In the genomic region with DNA sequence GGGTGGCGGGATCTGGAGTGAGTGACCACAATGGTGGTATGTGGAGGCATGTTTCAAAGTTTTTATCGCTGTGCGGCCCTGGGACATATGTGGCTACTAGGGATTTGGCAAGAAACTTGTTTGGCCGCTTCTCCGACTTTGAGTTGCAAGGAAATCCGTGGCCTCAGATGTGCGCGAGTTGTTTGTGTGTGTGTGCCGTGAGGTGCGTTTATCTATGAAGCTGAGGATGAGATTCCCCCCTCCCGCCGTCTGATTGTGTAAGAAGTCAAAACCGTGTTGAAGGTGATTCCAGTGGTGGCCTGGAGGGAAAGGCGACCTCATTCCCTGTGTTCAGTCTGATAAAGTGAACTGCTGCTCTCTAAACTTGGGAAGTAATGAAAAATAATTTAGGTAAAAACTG, we compare ENCODE assay signal across 8 cellular contexts. TPM values are rescaled to one million over a fixed set of nuclear protein-coding genes. Genes with fewer than 3 reads are reported as not detected.
A peak's percentile ranks its signal among the peaks of the same experiment; 100 is the strongest.
DNase-seq lines count a peak whose midpoint lies in the region; ATAC-seq and TF ChIP-seq lines count a peak whose summit lies in the region.

No MANE protein-coding gene starts in this region.

- DNase-seq in Daoy (ENCODE audit: low read depth) (peak; percentile 14), NAMALWA (ENCODE audit: low spot score) (peak; percentile 24), chondrocyte (ENCODE audit: low spot score) (no peak), mesendoderm (peak; percentile 40), NCI-H2029 treated with DMSO at 0.1 percent for 48 hours (lab: John Stamatoyannopoulos, UW) (no peak), T-helper 9 cell (no peak)

- H3K4me3 ChIP-seq in mesendoderm (ENCODE audit: low read length): peak overlapping the region; percentile 60

- peak overlapping the region; percentile 62 for H3K27ac Mint-ChIP-seq in chondrocyte (ENCODE audit: unreplicated experiment)

- ATAC-seq in GM21367 (IDR thresholded peaks at IDR 0.05; ENCODE audit: unreplicated experiment) (no peak), HG03460 (IDR thresholded peaks at IDR 0.05; ENCODE audit: unreplicated experiment) (no peak)

- no peaks in the 10 kb centered on the region for H3K9me3 Mint-ChIP-seq in chondrocyte (ENCODE audit: low read depth)

- no peak overlapping the region for H3K23ac ChIP-seq in mesendoderm (ENCODE audit: low read length)

- H2BK120ac ChIP-seq in mesendoderm (ENCODE audit: low read depth, low read length): no peak overlapping the region

- no peak overlapping the region for H4K8ac ChIP-seq in mesendoderm (ENCODE audit: low read depth, low read length)

- WGBS in mesendoderm (ENCODE audit: extremely low coverage, insufficient coverage, low lambda C conversion rate): no CpG with 5 or more reads among the region's 14 CpGs

- no peaks in the 10 kb centered on the region for H3K36me3 Mint-ChIP-seq in chondrocyte (ENCODE audit: low read depth)

- H3K4me1 Mint-ChIP-seq in chondrocyte (ENCODE audit: low read depth): peaks cover 8% of the 10 kb centered on the region

- H3K18ac ChIP-seq in mesendoderm (ENCODE audit: low read length): no peak overlapping the region

- H3K79me1 ChIP-seq in mesendoderm (ENCODE audit: low read length): peaks cover 2% of the 10 kb centered on the region

- TF ChIP-seq CTCF in chondrocyte (IDR thresholded peaks at IDR 0.05): no peak

- H3K27me3 Mint-ChIP-seq in chondrocyte (ENCODE audit: low read depth): no peaks in the 10 kb centered on the region

- peak overlapping the region; percentile 77 for H3K56ac ChIP-seq in mesendoderm (ENCODE audit: low read length)

- H3K27ac ChIP-seq in mesendoderm (ENCODE audit: low read depth, low read length): no peak overlapping the region

- H3K79me2 ChIP-seq in mesendoderm (ENCODE audit: control insufficient read depth, insufficient read depth, low read length): peaks cover 27% of the 10 kb centered on the region

- H2BK15ac ChIP-seq in mesendoderm (replicated peaks; ENCODE audit: low read depth): no peak overlapping the region

- no peak overlapping the region for H2BK5ac ChIP-seq in mesendoderm (ENCODE audit: low read length)

- peak overlapping the region; percentile 84 for H3K4me3 Mint-ChIP-seq in chondrocyte (ENCODE audit: unreplicated experiment)

- H3K9ac ChIP-seq in mesendoderm (ENCODE audit: low read length): peak overlapping the region; percentile 74

- H3K4me1 ChIP-seq in mesendoderm (ENCODE audit: control insufficient read depth, low read depth, low read length): peaks cover 3% of the 10 kb centered on the region

- no peak overlapping the region for H3K4ac ChIP-seq in mesendoderm (ENCODE audit: low read depth, low read length)

- no peak overlapping the region for H2AK5ac ChIP-seq in mesendoderm (ENCODE audit: low read length)

- H3K36me3 ChIP-seq in mesendoderm (ENCODE audit: control insufficient read depth, insufficient read depth, low read length): no peaks in the 10 kb centered on the region

- peak overlapping the region; percentile 42 for H3K4me2 ChIP-seq in mesendoderm (ENCODE audit: low read length)

- no peaks in the 10 kb centered on the region for H3K27me3 ChIP-seq in mesendoderm (ENCODE audit: insufficient read depth, low read length, poor library complexity)

- no peak overlapping the region for H4K5ac ChIP-seq in mesendoderm (ENCODE audit: low read length)

RNA-seq across cellular contexts. Expression of gene JADE3, which starts 1.5 kb away (rescaled TPM):
- total RNA-seq in Daoy (2014; rRNA removed; shearing (Covaris generic)): 9.7 and 15.8 TPM in 2 replicates
- total RNA-seq in chondrocyte: 8.2 to 11.7 TPM (median 10.6 TPM) in 3 replicates
- polyA plus RNA-seq in mesendoderm (2013, experiment 1 of 2): 7.8 TPM
- polyA plus RNA-seq in mesendoderm (2013, experiment 2 of 2): 7.9 TPM

Comparison
In these comparisons a context has a peak if more than half of its experiments do, and no peak if none do; other contexts are left out.
1. DNase-seq: peak in Daoy (single experiment), NAMALWA (single experiment) and mesendoderm (single experiment); none in chondrocyte (single experiment), NCI-H2029 treated with DMSO at 0.1 percent for 48 hours (single experiment) and T-helper 9 cell (single experiment).